1 cellular context compared by ENCODE assay signal in the genomic region with DNA sequence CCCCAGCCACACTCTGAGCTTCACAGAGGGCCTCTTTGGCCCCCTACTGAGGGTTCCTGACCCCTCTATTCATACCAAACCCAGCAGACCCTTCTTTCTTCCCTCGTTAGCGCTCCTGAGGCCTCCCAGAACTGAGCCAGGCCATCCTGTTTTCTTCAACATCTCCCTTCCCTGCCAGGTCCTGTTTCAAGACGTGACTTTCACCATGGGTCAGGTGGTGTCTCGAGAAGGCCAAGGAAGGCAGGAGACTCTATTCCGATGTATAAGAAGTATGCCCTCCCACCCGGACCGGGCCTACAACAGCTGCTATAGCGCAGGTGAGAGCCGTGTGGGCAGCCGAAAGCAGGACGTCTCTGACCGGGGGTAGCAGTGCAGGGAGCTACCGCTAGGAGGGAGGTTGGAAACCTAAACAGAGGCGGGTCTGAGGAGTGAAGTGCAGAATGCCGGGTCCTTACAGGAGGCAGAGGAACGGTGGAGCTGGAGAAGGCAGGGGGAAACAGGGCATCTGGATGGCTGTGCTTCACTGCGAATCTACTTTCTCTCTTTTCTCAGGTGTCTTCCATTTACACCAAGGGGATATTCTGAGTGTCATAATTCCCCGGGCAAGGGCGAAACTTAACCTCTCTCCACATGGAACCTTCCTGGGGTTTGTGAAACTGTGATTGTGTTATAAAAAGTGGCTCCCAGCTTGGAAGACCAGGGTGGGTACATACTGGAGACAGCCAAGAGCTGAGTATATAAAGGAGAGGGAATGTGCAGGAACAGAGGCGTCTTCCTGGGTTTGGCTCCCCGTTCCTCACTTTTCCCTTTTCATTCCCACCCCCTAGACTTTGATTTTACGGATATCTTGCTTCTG.
TF ChIP-seq lines count a peak whose summit lies in the region.

No MANE protein-coding gene starts in this region.

TF ChIP-seq in endothelial cell of umbilical vein, 7 proteins besides CTCF, POLR2A, EP300 and RAD21:
- TF ChIP-seq EZH2 (IDR thresholded peaks at IDR 0.05; ENCODE audit: borderline replicate concordance, low read depth, low read length, severe bottlenecking) (no peak), JUN (IDR thresholded peaks at IDR 0.05; ENCODE audit: borderline replicate concordance, insufficient read depth, insufficient read length, low read depth) (no peak), MYC (IDR thresholded peaks at IDR 0.05; ENCODE audit: low read depth, low read length) (no peak), POLR2AphosphoS5 (IDR thresholded peaks at IDR 0.05; ENCODE audit: insufficient read depth, low read depth, low read length) (no peak)
- TF ChIP-seq, protein P1, sequence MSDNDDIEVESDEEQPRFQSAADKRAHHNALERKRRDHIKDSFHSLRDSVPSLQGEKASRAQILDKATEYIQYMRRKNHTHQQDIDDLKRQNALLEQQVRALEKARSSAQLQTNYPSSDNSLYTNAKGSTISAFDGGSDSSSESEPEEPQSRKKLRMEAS (IDR thresholded peaks at IDR 0.05; ENCODE audit: insufficient read depth, insufficient read length): no peak
TF ChIP-seq in endothelial cell of umbilical vein: peak in this region for 0.
